Comparison of ENCODE assay signal across 12 cellular contexts in genomic region chr7:50317697-50318640, GRCh38. TPM values are rescaled to one million over a fixed set of nuclear protein-coding genes. Genes with fewer than 3 reads are reported as not detected.
DNase-seq lines count a peak whose midpoint lies in the region; ATAC-seq, FAIRE-seq and TF ChIP-seq lines count a peak whose summit lies in the region.
"Had no signal": no experiment of that assay in that cellular context is flagged by ENCODE, and none has a peak within 500 bp of the region (broad histone marks: within the 10 kb centered on the region; RNA-seq: fewer than 3 reads in every experiment).

No MANE protein-coding gene starts in this region.

- peaks cover 90% of the 10 kb centered on the region for H3K36me3 Mint-ChIP-seq in activated CD8-positive, alpha-beta T cell treated with anti-CD3 and anti-CD28 coated beads, Interleukin-2, amount 10 ng/mL, durations not matched to agents 7 days and 5 days (ENCODE audit: low read depth)
- peaks cover 16 to 31% of the 10 kb centered on the region in 2 donors for H3K36me3 Mint-ChIP-seq in naive B cell

- peaks cover 94% of the 10 kb centered on the region for H3K4me1 Mint-ChIP-seq in activated CD8-positive, alpha-beta T cell treated with anti-CD3 and anti-CD28 coated beads, Interleukin-2, amount 10 ng/mL, durations not matched to agents 7 days and 5 days (ENCODE audit: low read depth)
- peaks cover 74 to 96% (median 81%) of the 10 kb centered on the region in 3 donors for H3K4me1 Mint-ChIP-seq in naive B cell

- no peaks in the 10 kb centered on the region for H3K9me3 ChIP-seq in left ventricle myocardium inferior (replicated peaks)
- H3K9me3 ChIP-seq: sigmoid colon had no signal

- no peak overlapping the region for H3K27ac ChIP-seq in left ventricle myocardium inferior (replicated peaks)
- H3K27ac ChIP-seq: sigmoid colon had no signal

- TF ChIP-seq CTCF in left ventricle myocardium inferior (IDR thresholded peaks at IDR 0.05; ENCODE audit: borderline replicate concordance) = no peak

- intact Hi-C loops in left ventricle myocardium inferior (cut with micrococcal nuclease) = no loop called here

- no peaks in the 10 kb centered on the region for H3K36me3 ChIP-seq in left ventricle myocardium inferior
- H3K36me3 ChIP-seq: sigmoid colon had no signal

- H3K27ac Mint-ChIP-seq in activated CD8-positive, alpha-beta T cell treated with anti-CD3 and anti-CD28 coated beads, Interleukin-2, amount 10 ng/mL, durations not matched to agents 7 days and 5 days = peak overlapping the region; percentile 93
- H3K27ac Mint-ChIP-seq in naive B cell = peak overlapping the region; percentile 88 to 99 (median 96)

- no peaks in the 10 kb centered on the region for H3K27me3 Mint-ChIP-seq in activated CD8-positive, alpha-beta T cell treated with anti-CD3 and anti-CD28 coated beads, Interleukin-2, amount 10 ng/mL, durations not matched to agents 7 days and 5 days (ENCODE audit: low read depth)
- H3K27me3 Mint-ChIP-seq in naive B cell = no peaks in the 10 kb centered on the region

- no peaks in the 10 kb centered on the region for H3K9me3 Mint-ChIP-seq in activated CD8-positive, alpha-beta T cell treated with anti-CD3 and anti-CD28 coated beads, Interleukin-2, amount 10 ng/mL, durations not matched to agents 7 days and 5 days (ENCODE audit: insufficient read depth)
- H3K9me3 Mint-ChIP-seq in naive B cell = no peaks in the 10 kb centered on the region

- H3K4me1 ChIP-seq in left ventricle myocardium inferior = no peaks in the 10 kb centered on the region
- H3K4me1 ChIP-seq: sigmoid colon had no signal

- peaks cover 86% of the 10 kb centered on the region for H3K27me3 ChIP-seq in left ventricle myocardium inferior (ENCODE audit: low read depth)

- CTCF ChIA-PET in activated CD8-positive, alpha-beta T cell treated with anti-CD3 and anti-CD28 coated beads, Interleukin-2, amount 10 ng/mL, durations not matched to agents 7 days and 5 days (lab: Charles Lee) = interaction anchor here (0.6 to 5.5 kb wide), 22 partner anchors 7 to 225 kb away, joined by 3 to 52 read pairs (median 5); partner anchors contain the start of gene IKZF1

- H3K4me3 Mint-ChIP-seq in activated CD8-positive, alpha-beta T cell treated with anti-CD3 and anti-CD28 coated beads, Interleukin-2, amount 10 ng/mL, durations not matched to agents 7 days and 5 days = peak overlapping the region; percentile 76
- H3K4me3 Mint-ChIP-seq in naive B cell = peak overlapping the region; percentile 67 to 92 (median 79)

- FAIRE-seq in GM12892 (lab: Jason Lieb, UNC) = peak; percentile 83

- POLR2A ChIA-PET in activated CD8-positive, alpha-beta T cell treated with anti-CD3 and anti-CD28 coated beads, Interleukin-2, amount 10 ng/mL, durations not matched to agents 7 days and 5 days (lab: Charles Lee) = interaction anchor here (0.5 to 7.6 kb wide), 10 partner anchors 8 to 111 kb away, joined by 3 to 69 read pairs (median 4); partner anchors contain the start of gene IKZF1

- ATAC-seq in HG02678 (IDR thresholded peaks at IDR 0.05; ENCODE audit: unreplicated experiment) = peak; percentile 31
- peak; percentile 31 for ATAC-seq in activated CD8-positive, alpha-beta T cell treated with anti-CD3 and anti-CD28 coated beads, Interleukin-2, amount 10 ng/mL, durations not matched to agents 7 days and 5 days
- ATAC-seq in naive B cell (ENCODE audit: low read depth in 2 of 2) = peak in 1 of 2 donors; percentile 22

- TF ChIP-seq POLR2A in GM12892 (IDR thresholded peaks at IDR 0.05; ENCODE audit: low read depth, low read length) = no peak

- DNase-seq in GM12892 (ENCODE audit: insufficient read length) (no peak), naive B cell (no peak), SIG-M5 treated with dmso at 0.1 percent for 504 hours (lab: John Stamatoyannopoulos, UW; ENCODE audit: unreplicated experiment) (no peak), Kasumi-1 (lab: John Stamatoyannopoulos, UW) (no peak), left ventricle myocardium inferior (no peak), DMS153 (lab: John Stamatoyannopoulos, UW) (no peak)
- DNase-seq in activated CD8-positive, alpha-beta T cell treated with anti-CD3 and anti-CD28 coated beads, Interleukin-2, amount 10 ng/mL, durations not matched to agents 7 days and 5 days = peak; percentile 50
- DNase-seq: Calu3, sigmoid colon had no signal

- H3K4me3 ChIP-seq in left ventricle myocardium inferior = no peak overlapping the region
- H3K4me3 ChIP-seq: lung, sigmoid colon had no signal

RNA-seq across cellular contexts. Expression of gene IKZF1, which starts 13.5 kb away (rescaled TPM):
- 25.1 TPM for polyA plus RNA-seq in GM12892 (2012; ENCODE audit: missing spikeins)
- 100 to 1,000 TPM; 370 to 374 TPM for total RNA-seq in activated CD8-positive, alpha-beta T cell treated with anti-CD3 and anti-CD28 coated beads, Interleukin-2, amount 10 ng/mL, durations not matched to agents 7 days and 5 days
- 100 to 1,000 TPM; 127 to 347 (median 205) TPM for polyA plus RNA-seq in naive B cell (ENCODE audit: low read depth in 6 of 6)
- total RNA-seq in left ventricle myocardium inferior = 2.1 TPM
- total RNA-seq: M059J had no signal

Comparison
In these comparisons a context has a peak if more than half of its experiments do, and no peak if none do; other contexts are left out.
1. RNA of gene IKZF1, which starts 13.5 kb away (total RNA-seq): 370 to 374 TPM in activated CD8-positive, alpha-beta T cell treated with anti-CD3 and anti-CD28 coated beads, Interleukin-2, amount 10 ng/mL, durations not matched to agents 7 days and 5 days; 2.1 TPM in left ventricle myocardium inferior (single experiment); every median in the first group is over 100 times any median in the second.